ENCODE assay signal across 35 cellular contexts in genomic region chr5:140338918-140339317, GRCh38. TPM values are rescaled to one million over a fixed set of nuclear protein-coding genes. Genes with fewer than 3 reads are reported as not detected.
DNase-seq lines count a peak whose midpoint lies in the region; ATAC-seq, FAIRE-seq and TF ChIP-seq lines count a peak whose summit lies in the region.
"Had no signal": no experiment of that assay in that cellular context is flagged by ENCODE, and none has a peak within 500 bp of the region (broad histone marks: within the 10 kb centered on the region; RNA-seq: fewer than 3 reads in every experiment).

No MANE protein-coding gene starts in this region.

- no peak for TF ChIP-seq POLR2A in heart left ventricle (IDR thresholded peaks at IDR 0.05)
- TF ChIP-seq POLR2A in stomach (IDR thresholded peaks at IDR 0.05): no peak
- TF ChIP-seq POLR2A in HepG2 (IDR thresholded peaks at IDR 0.05; ENCODE audit: insufficient read depth in 1 of 2, low read depth in 2 of 2, low read length in 2 of 2): no peak

- DNase-seq in heart left ventricle: no peak
- no peak for DNase-seq in Right ventricle myocardium inferior (ENCODE audit: missing footprints)
- no peak for DNase-seq in PC-3
- DNase-seq in keratinocyte (ENCODE audit: low read depth, low spot score): no peak
- DNase-seq in stomach: no peak
- DNase-seq in HepG2 (ENCODE audit: low spot score): no peak
- DNase-seq in activated effector memory CD4-positive, alpha-beta T cell treated with anti-CD3 and anti-CD28 coated beads, Interleukin-2, amount 50 U/mL, for 16 hours: no peak
- no peak for DNase-seq in NCI-H2171 treated with DMSO at 0.1 percent for 48 hours (lab: John Stamatoyannopoulos, UW)
- DNase-seq: activated CD4-positive, alpha-beta T cell treated with anti-CD3 and anti-CD28 coated beads for 4 hours; activated T-cell treated with anti-CD3 and anti-CD28 coated beads, Interleukin-2, amount 50 U/mL, for 72 hours; anterior cingulate cortex; cortex of kidney; DMS79; effector memory CD8-positive, alpha-beta T cell; GDM1; H9; KBM-7; left lung; NCI-H1417 treated with DMSO at 0.1 percent for 48 hours; NCI-H2081; NCI-H748 treated with DMSO at 0.1 percent for 48 hours; occipital lobe; retina; stimulated activated CD4-positive, alpha-beta T cell treated with anti-CD3 and anti-CD28 coated beads, Interleukin-12 subunit alpha, Interleukin-12 subunit beta, amount 100 ng/mL, for 4 hours; stimulated activated CD4-positive, alpha-beta T cell treated with anti-CD3 and anti-CD28 coated beads, Interleukin-4, amount 100 ng/mL, for 1 hour; upper lobe of left lung had no signal

- H3K79me2 ChIP-seq in PC-3 (ENCODE audit: low read length) (peaks cover 62% of the 10 kb centered on the region), keratinocyte (ENCODE audit: control insufficient read depth, insufficient read depth, low read length) (peaks cover 42% of the 10 kb centered on the region), HepG2 (ENCODE audit: insufficient read depth, low read length) (no peaks in the 10 kb centered on the region)
- H3K79me2 ChIP-seq: hepatocyte had no signal

- no peak for ATAC-seq in heart left ventricle
- no peak for ATAC-seq in Right ventricle myocardium inferior
- no peak for ATAC-seq in PC-3
- no peak for ATAC-seq in HepG2
- ATAC-seq: activated T-cell treated with anti-CD3 and anti-CD28 coated beads, Interleukin-2, amount 50 U/mL, for 72 hours; effector memory CD8-positive, alpha-beta T cell; esophagus mucosa; left lung had no signal

- 71 to 86% (median 78%) methylated on average over 2 of the region's 2 CpGs for WGBS in heart left ventricle, 4 donors
- WGBS in stomach, 5 donors: 42 to 71% (median 56%) methylated on average over 2 of the region's 2 CpGs
- 98% methylated on average over 2 of the region's 2 CpGs for WGBS in HepG2 (ENCODE audit: low lambda C conversion rate)

- CTCF ChIA-PET in PC-3 (lab: Charles Lee): no interaction called here
- CTCF ChIA-PET in HepG2 (lab: Yijun Ruan, JAX; ENCODE audit: low intra/inter-chr PET ratio, low total read pairs): no interaction called here

- H3K36me3 ChIP-seq in heart left ventricle: peaks cover 0 to 85% (median 57%) of the 10 kb centered on the region in 9 donors
- H3K36me3 ChIP-seq in PC-3 (ENCODE audit: low read depth, low read length): peaks cover 78% of the 10 kb centered on the region
- H3K36me3 ChIP-seq in keratinocyte (ENCODE audit: control insufficient read depth in 2 of 2, extremely low read depth in 1 of 2, insufficient read depth in 2 of 2, low read length in 2 of 2): peaks cover 43 to 71% of the 10 kb centered on the region in 2 experiments
- peaks cover 25 to 95% (median 68%) of the 10 kb centered on the region in 4 donors for H3K36me3 ChIP-seq in stomach
- peaks cover 0 to 6% of the 10 kb centered on the region in 2 experiments; a peak in 4 of 5 replicates for H3K36me3 ChIP-seq in HepG2 (replicated peaks in 1 of 2; ENCODE audit: control insufficient read depth in 1 of 2, insufficient read depth in 2 of 2, low read length in 2 of 2)
- H3K36me3 ChIP-seq: cardiac muscle cell had no signal

- no peaks in the 10 kb centered on the region for H3K9me2 ChIP-seq in PC-3 (replicated peaks; ENCODE audit: low read length)

- H3K27me3 ChIP-seq in heart left ventricle (no peaks in the 10 kb centered on the region), PC-3 (ENCODE audit: low read length) (no peaks in the 10 kb centered on the region), keratinocyte (ENCODE audit: control insufficient read depth, extremely low read depth, insufficient read depth, low read length) (no peaks in the 10 kb centered on the region), stomach (no peaks in the 10 kb centered on the region), HepG2 (ENCODE audit: control insufficient read depth in 1 of 2, insufficient read depth in 2 of 2, low read length in 2 of 2) (no peaks in the 10 kb centered on the region)
- H3K27me3 ChIP-seq: cardiac muscle cell, hepatocyte, left lung, upper lobe of left lung had no signal

- TF ChIP-seq RAD21 in HepG2 (CRISPR knock-in tag; IDR thresholded peaks at IDR 0.05): no peak

- H3K4me1 ChIP-seq in heart left ventricle: peaks cover 8 to 95% (median 78%) of the 10 kb centered on the region in 12 donors
- peaks cover 51% of the 10 kb centered on the region for H3K4me1 ChIP-seq in PC-3 (ENCODE audit: insufficient read depth, low read length)
- H3K4me1 ChIP-seq in keratinocyte (ENCODE audit: control insufficient read depth, extremely low read depth, insufficient read depth, low read length): peaks cover 63% of the 10 kb centered on the region
- H3K4me1 ChIP-seq in stomach: peaks cover 63 to 96% (median 82%) of the 10 kb centered on the region in 4 donors
- peaks cover 24% of the 10 kb centered on the region for H3K4me1 ChIP-seq in HepG2 (ENCODE audit: insufficient read depth, low read length)

- H3K4me2 ChIP-seq in PC-3 (ENCODE audit: low read length) (peak overlapping the region; percentile 35), keratinocyte (ENCODE audit: control insufficient read depth, extremely low read depth, insufficient read depth, low read depth, low read length) (peak overlapping the region; percentile 48), HepG2 (ENCODE audit: low read depth, low read length) (no peak overlapping the region)
- H3K4me2 ChIP-seq: hepatocyte had no signal

- H4K20me1 ChIP-seq in PC-3 (ENCODE audit: low read length) (peaks cover 51% of the 10 kb centered on the region), keratinocyte (ENCODE audit: control insufficient read depth, extremely low read depth, insufficient read depth, low read length) (peaks cover 15% of the 10 kb centered on the region), HepG2 (ENCODE audit: insufficient read depth, low read length) (no peaks in the 10 kb centered on the region)

- H3K9me3 ChIP-seq in heart left ventricle (no peaks in the 10 kb centered on the region), PC-3 (ENCODE audit: low read length) (no peaks in the 10 kb centered on the region), keratinocyte (ENCODE audit: control insufficient read depth, low read depth, low read length) (no peaks in the 10 kb centered on the region), stomach (no peaks in the 10 kb centered on the region), HepG2 (ENCODE audit: low read length) (no peaks in the 10 kb centered on the region)
- H3K9me3 ChIP-seq: left lung, upper lobe of left lung had no signal

- no peak overlapping the region for H3K9ac ChIP-seq in PC-3 (ENCODE audit: low read length)
- no peak overlapping the region for H3K9ac ChIP-seq in keratinocyte (ENCODE audit: control insufficient read depth, extremely low read depth, insufficient read depth, low read length)
- no peak overlapping the region for H3K9ac ChIP-seq in HepG2 (ENCODE audit: insufficient read depth, low read depth, low read length)

- POLR2A ChIA-PET in PC-3 (lab: Charles Lee; ENCODE audit: unreplicated experiment) (no interaction called here), HepG2 (lab: Yijun Ruan, JAX) (no interaction called here)

- H3K27ac ChIP-seq in heart left ventricle: peak overlapping the region in 7 of 12 donors; percentile 1 to 99 (median 75)
- H3K27ac ChIP-seq in PC-3 (ENCODE audit: low read length): no peak overlapping the region
- H3K27ac ChIP-seq in keratinocyte (ENCODE audit: control insufficient read depth, insufficient read depth, low read length): peak overlapping the region; percentile 47
- H3K27ac ChIP-seq in stomach: peak overlapping the region; percentile 29 to 90 (median 59)
- H3K27ac ChIP-seq in HepG2 (ENCODE audit: extremely low read length, insufficient read depth, low read length): no peak overlapping the region
- H3K27ac ChIP-seq: C4-2B, cardiac muscle cell, hepatocyte, left lung, VCaP had no signal

- dilution Hi-C loops in keratinocyte (cut with MboI; ENCODE audit: extremely low pct_ligation_motif_present, low sequenced_read_pairs): no loop called here

- TF ChIP-seq CTCF in heart left ventricle (IDR thresholded peaks at IDR 0.05): no peak
- TF ChIP-seq CTCF in PC-3 (conservative IDR thresholded peaks at IDR 0.05; ENCODE audit: low read depth, low read length): no peak
- TF ChIP-seq CTCF in keratinocyte (optimal IDR thresholded peaks at IDR 0.05 in 1 of 3, IDR thresholded peaks at IDR 0.05 in 1 of 3, conservative IDR thresholded peaks at IDR 0.05 in 1 of 3; ENCODE audit: extremely low read depth in 1 of 3, insufficient read depth in 2 of 3, low read length in 3 of 3): no peak
- TF ChIP-seq CTCF in stomach (IDR thresholded peaks at IDR 0.05): no peak
- TF ChIP-seq CTCF in HepG2 (CRISPR knock-in tag; IDR thresholded peaks at IDR 0.05): no peak

- in situ Hi-C loops in HepG2 (cut with HindIII; ENCODE audit: extremely low pct_ligation_motif_present, low pct_unique_long_range_greater_than_20kb): no loop called here

- H3K4me3 ChIP-seq in heart left ventricle: no peak overlapping the region
- H3K4me3 ChIP-seq in PC-3 (ENCODE audit: low read length): no peak overlapping the region
- H3K4me3 ChIP-seq in keratinocyte (ENCODE audit: control insufficient read depth in 2 of 3, extremely low read depth in 1 of 3, insufficient read depth in 2 of 3, low read depth in 1 of 3, low read length in 3 of 3): peak overlapping the region in 1 of 3 experiments; percentile 21
- no peak overlapping the region for H3K4me3 ChIP-seq in stomach
- H3K4me3 ChIP-seq in HepG2 (replicated peaks in 1 of 3; ENCODE audit: insufficient read depth in 1 of 3, low read depth in 2 of 3, low read length in 3 of 3): no peak overlapping the region
- H3K4me3 ChIP-seq: cardiac muscle cell, hepatocyte, left lung, upper lobe of left lung had no signal

- intact Hi-C loops in heart left ventricle (cut with DNase I): loop anchor here in 2 of 10 donors (5.0 kb wide), 1 partner anchor 37 kb away; the partner anchor contains the start of gene PFDN1 (in 2 of the 2)
- intact Hi-C loops in Right ventricle myocardium inferior (cut with DNase I): no loop called here
- intact Hi-C loops in PC-3 (cut with micrococcal nuclease): no loop called here
- intact Hi-C loops in stomach (cut with DNase I; ENCODE audit: low total_unique reads): loop anchor here (5.0 kb wide), 1 partner anchor 87 kb away; no protein-coding TSS in a partner anchor
- intact Hi-C loops in HepG2 (cut with micrococcal nuclease; ENCODE audit: unreplicated experiment): no loop called here

- H3F3A ChIP-seq in PC-3 (ENCODE audit: low read length, unreplicated experiment): peaks cover 6% of the 10 kb centered on the region

- no TSS peak for BruUV-seq in PC-3 (replicated peaks; lab: Mats Ljungman, UMichigan)
- BruUV-seq in HepG2 (replicated peaks; lab: Mats Ljungman, UMichigan): no TSS peak

- FAIRE-seq in keratinocyte (lab: Jason Lieb, UNC) (no peak), HepG2 (lab: Jason Lieb, UNC) (no peak)
- FAIRE-seq: GM19239 had no signal

- no peak overlapping the region for H2AFZ ChIP-seq in PC-3 (ENCODE audit: low read length)
- no peak overlapping the region for H2AFZ ChIP-seq in keratinocyte (ENCODE audit: control insufficient read depth, low read length)
- no peak overlapping the region for H2AFZ ChIP-seq in HepG2 (ENCODE audit: low read length)
- H2AFZ ChIP-seq: hepatocyte had no signal

- TF ChIP-seq EP300 in stomach (IDR thresholded peaks at IDR 0.05) (no peak), HepG2 (IDR thresholded peaks at IDR 0.05; ENCODE audit: low read depth in 2 of 2, low read length in 2 of 2) (no peak), HepG2 (CRISPR knock-in tag; IDR thresholded peaks at IDR 0.05; ENCODE audit: borderline replicate concordance) (no peak)

- peaks cover 14% of the 10 kb centered on the region for H3K9me1 ChIP-seq in keratinocyte (ENCODE audit: control insufficient read depth, extremely low read depth, insufficient read depth, low read length)

RNA-seq across cellular contexts. Expression of gene HBEGF, which starts 7.5 kb away (rescaled TPM):
- total RNA-seq in heart left ventricle: 10 to 100 TPM; 23.6 to 60.1 (median 34.9) TPM
- 10 to 100 TPM; 18.2 to 50.7 TPM for polyA plus RNA-seq in heart left ventricle
- 20.2 TPM for total RNA-seq in Right ventricle myocardium inferior
- 82.6 and 85.9 TPM in 2 replicates for total RNA-seq in PC-3 (2014; rRNA removed)
- polyA plus RNA-seq in keratinocyte: 29.0 to 53.1 TPM (median 34.2 TPM) in 3 replicates
- polyA plus RNA-seq in keratinocyte (2011; ENCODE audit: low read depth): 45.6 TPM
- polyA plus RNA-seq in keratinocyte (2011; cell fraction: cytosol; rRNA removed): 24.8 and 37.0 TPM in 2 replicates
- 108 and 131 TPM in 2 replicates for polyA plus RNA-seq in keratinocyte (2011; cell fraction: nucleus; rRNA removed)
- polyA plus RNA-seq in keratinocyte (2012; ENCODE audit: low replicate concordance): 22.1 and 109 TPM in 2 replicates
- 11.6 to 23.4 TPM (median 17.4 TPM) in 3 replicates for polyA minus RNA-seq in keratinocyte
- 13.8 TPM for polyA minus RNA-seq in keratinocyte (2011; cell fraction: cytosol; rRNA and poly(A)+ RNA removed)
- polyA minus RNA-seq in keratinocyte (2011; cell fraction: nucleus; rRNA and poly(A)+ RNA removed): 30.2 and 41.6 TPM in 2 replicates
- 10 to 100 TPM in 3 of 5 donors, 1 to 10 TPM in 2; 1.2 to 39.8 (median 27.7) TPM for total RNA-seq in stomach
- polyA plus RNA-seq in stomach: 10 to 100 TPM in 2 of 3 donors, 1 to 10 TPM in 1; 8.5 to 15.0 (median 11.8) TPM
- 0.77 and 1.7 TPM in 2 replicates for total RNA-seq in HepG2 (2016; rRNA removed; fragmentation: Illumina TruSeq; extraction: Trizol)
- total RNA-seq in HepG2 (2016; cell fraction: cytosol; rRNA removed; fragmentation: Illumina TruSeq; extraction: Trizol; ENCODE audit: low read depth): 0.20 and 0.26 TPM in 2 replicates
- total RNA-seq in HepG2 (2016; cell fraction: insoluble cytoplasmic fraction; rRNA removed; fragmentation: Illumina TruSeq; extraction: Trizol): 0.58 and 1.5 TPM in 2 replicates
- total RNA-seq in HepG2 (2016; cell fraction: membrane; rRNA removed; fragmentation: Illumina TruSeq; extraction: Trizol): 0.45 and 0.62 TPM in 2 replicates
- total RNA-seq in HepG2 (2016; cell fraction: nucleus; rRNA removed; fragmentation: Illumina TruSeq; extraction: Trizol): 1.3 and 2.3 TPM in 2 replicates
- polyA plus RNA-seq in HepG2 (2011; rRNA removed): 4.3 and 5.0 TPM in 2 replicates
- polyA plus RNA-seq in HepG2 (2011; cell fraction: cytosol; rRNA removed): 3.5 and 3.7 TPM in 2 replicates
- 3.4 and 3.9 TPM in 2 replicates for polyA plus RNA-seq in HepG2 (2011; cell fraction: nucleus; rRNA removed)
- polyA plus RNA-seq in HepG2 (2012): 1.4 and 3.0 TPM in 2 replicates
- polyA plus RNA-seq in HepG2 (2016; cell fraction: cytosol; fragmentation: Illumina TruSeq; extraction: Trizol; ENCODE audit: low read depth): 0.14 and 0.17 TPM in 2 replicates
- 0.79 and 0.88 TPM in 2 replicates for polyA plus RNA-seq in HepG2 (2016; cell fraction: insoluble cytoplasmic fraction; fragmentation: Illumina TruSeq; extraction: Trizol; ENCODE audit: low read depth)
- polyA plus RNA-seq in HepG2 (2016; cell fraction: membrane; fragmentation: Illumina TruSeq; extraction: Trizol; ENCODE audit: low read depth): 0.26 TPM in 2 replicates
- 1.8 and 1.9 TPM in 2 replicates for polyA plus RNA-seq in HepG2 (2016; cell fraction: nucleus; fragmentation: Illumina TruSeq; extraction: Trizol; ENCODE audit: insufficient read depth, low read depth)
- 1.0 and 3.2 TPM in 2 replicates for polyA minus RNA-seq in HepG2 (2011; rRNA and poly(A)+ RNA removed; ENCODE audit: low replicate concordance)
- polyA minus RNA-seq in HepG2 (2011; cell fraction: cytosol; rRNA and poly(A)+ RNA removed): 1.4 and 1.5 TPM in 2 replicates
- 3.5 and 4.1 TPM in 2 replicates for polyA minus RNA-seq in HepG2 (2011; cell fraction: nucleus; rRNA and poly(A)+ RNA removed)

RNA-seq across cellular contexts. Expression of gene SLC4A9, which starts 21.1 kb away (rescaled TPM):
- total RNA-seq in heart left ventricle: under 1 TPM in 4 of 9 donors, not detected in 5; 0.08 to 0.20 (median 0.15) TPM
- polyA plus RNA-seq in heart left ventricle: under 1 TPM in 1 of 2 donors, not detected in 1; 0.08 TPM
- not detected for total RNA-seq in Right ventricle myocardium inferior
- total RNA-seq in PC-3 (2014; rRNA removed): 0.29 TPM in 1 of 2 replicates, not detected in the other
- polyA plus RNA-seq in keratinocyte: 0.04 to 0.14 TPM (median 0.07 TPM) in 3 replicates
- polyA plus RNA-seq in keratinocyte (2011; ENCODE audit: low read depth): not detected
- 0.09 TPM in 1 of 2 replicates, not detected in the other for polyA plus RNA-seq in keratinocyte (2011; cell fraction: cytosol; rRNA removed)
- polyA plus RNA-seq in keratinocyte (2011; cell fraction: nucleus; rRNA removed): 0.13 and 0.25 TPM in 2 replicates
- polyA plus RNA-seq in keratinocyte (2012; ENCODE audit: low replicate concordance): 0.06 and 0.07 TPM in 2 replicates
- polyA minus RNA-seq in keratinocyte: not detected in 3 replicates
- not detected for polyA minus RNA-seq in keratinocyte (2011; cell fraction: cytosol; rRNA and poly(A)+ RNA removed)
- polyA minus RNA-seq in keratinocyte (2011; cell fraction: nucleus; rRNA and poly(A)+ RNA removed): 0.11 TPM in 1 of 2 replicates, not detected in the other
- total RNA-seq in stomach: not detected
- under 1 TPM in 1 of 3 donors, not detected in 2; 0.30 TPM for polyA plus RNA-seq in stomach
- not detected in 2 replicates for total RNA-seq in HepG2 (2016; rRNA removed; fragmentation: Illumina TruSeq; extraction: Trizol)
- not detected in 2 replicates for total RNA-seq in HepG2 (2016; cell fraction: cytosol; rRNA removed; fragmentation: Illumina TruSeq; extraction: Trizol; ENCODE audit: low read depth)
- total RNA-seq in HepG2 (2016; cell fraction: insoluble cytoplasmic fraction; rRNA removed; fragmentation: Illumina TruSeq; extraction: Trizol): not detected in 2 replicates
- total RNA-seq in HepG2 (2016; cell fraction: membrane; rRNA removed; fragmentation: Illumina TruSeq; extraction: Trizol): not detected in 2 replicates
- not detected in 2 replicates for total RNA-seq in HepG2 (2016; cell fraction: nucleus; rRNA removed; fragmentation: Illumina TruSeq; extraction: Trizol)
- 0.05 TPM in 1 of 2 replicates, not detected in the other for polyA plus RNA-seq in HepG2 (2011; rRNA removed)
- 0.01 TPM in 1 of 2 replicates, not detected in the other for polyA plus RNA-seq in HepG2 (2011; cell fraction: cytosol; rRNA removed)
- 0.10 and 0.40 TPM in 2 replicates for polyA plus RNA-seq in HepG2 (2011; cell fraction: nucleus; rRNA removed)
- not detected in 2 replicates for polyA plus RNA-seq in HepG2 (2012)
- polyA plus RNA-seq in HepG2 (2016; cell fraction: cytosol; fragmentation: Illumina TruSeq; extraction: Trizol; ENCODE audit: low read depth): not detected in 2 replicates
- not detected in 2 replicates for polyA plus RNA-seq in HepG2 (2016; cell fraction: insoluble cytoplasmic fraction; fragmentation: Illumina TruSeq; extraction: Trizol; ENCODE audit: low read depth)
- not detected in 2 replicates for polyA plus RNA-seq in HepG2 (2016; cell fraction: membrane; fragmentation: Illumina TruSeq; extraction: Trizol; ENCODE audit: low read depth)
- not detected in 2 replicates for polyA plus RNA-seq in HepG2 (2016; cell fraction: nucleus; fragmentation: Illumina TruSeq; extraction: Trizol; ENCODE audit: insufficient read depth, low read depth)
- not detected in 2 replicates for polyA minus RNA-seq in HepG2 (2011; rRNA and poly(A)+ RNA removed; ENCODE audit: low replicate concordance)
- not detected in 2 replicates for polyA minus RNA-seq in HepG2 (2011; cell fraction: cytosol; rRNA and poly(A)+ RNA removed)
- 0.12 TPM in 1 of 2 replicates, not detected in the other for polyA minus RNA-seq in HepG2 (2011; cell fraction: nucleus; rRNA and poly(A)+ RNA removed)
- total RNA-seq: cardiac muscle cell, HT1080, left lung, myocyte had no signal
- polyA plus RNA-seq: AG04450, cardiac muscle cell had no signal

RNA-seq across cellular contexts. Expression of gene PFDN1, which starts 36.0 kb away (rescaled TPM):
- 100 to 1,000 TPM in 1 of 9 donors, 10 to 100 TPM in 8; 53.8 to 130 (median 72.3) TPM for total RNA-seq in heart left ventricle
- polyA plus RNA-seq in heart left ventricle: 100 to 1,000 TPM in 1 of 2 donors, 10 to 100 TPM in 1; 93.8 to 140 TPM
- 80.6 TPM for total RNA-seq in Right ventricle myocardium inferior
- total RNA-seq in PC-3 (2014; rRNA removed): 91.9 and 125 TPM in 2 replicates
- polyA plus RNA-seq in keratinocyte: 77.2 to 101 TPM (median 79.0 TPM) in 3 replicates
- 192 TPM for polyA plus RNA-seq in keratinocyte (2011; ENCODE audit: low read depth)
- 100 and 122 TPM in 2 replicates for polyA plus RNA-seq in keratinocyte (2011; cell fraction: cytosol; rRNA removed)
- 40.9 and 43.3 TPM in 2 replicates for polyA plus RNA-seq in keratinocyte (2011; cell fraction: nucleus; rRNA removed)
- polyA plus RNA-seq in keratinocyte (2012; ENCODE audit: low replicate concordance): 87.4 and 90.1 TPM in 2 replicates
- polyA minus RNA-seq in keratinocyte: 79.0 to 84.7 TPM (median 83.4 TPM) in 3 replicates
- 41.4 TPM for polyA minus RNA-seq in keratinocyte (2011; cell fraction: cytosol; rRNA and poly(A)+ RNA removed)
- polyA minus RNA-seq in keratinocyte (2011; cell fraction: nucleus; rRNA and poly(A)+ RNA removed): 15.2 and 19.6 TPM in 2 replicates
- total RNA-seq in stomach: 100 to 1,000 TPM in 2 of 5 donors, 10 to 100 TPM in 3; 28.6 to 137 (median 52.1) TPM
- polyA plus RNA-seq in stomach: 10 to 100 TPM; 70.7 to 88.0 (median 77.8) TPM
- 70.8 and 102 TPM in 2 replicates for total RNA-seq in HepG2 (2016; rRNA removed; fragmentation: Illumina TruSeq; extraction: Trizol)
- total RNA-seq in HepG2 (2016; cell fraction: cytosol; rRNA removed; fragmentation: Illumina TruSeq; extraction: Trizol; ENCODE audit: low read depth): 30.8 and 31.4 TPM in 2 replicates
- 73.4 and 106 TPM in 2 replicates for total RNA-seq in HepG2 (2016; cell fraction: insoluble cytoplasmic fraction; rRNA removed; fragmentation: Illumina TruSeq; extraction: Trizol)
- 63.5 and 65.6 TPM in 2 replicates for total RNA-seq in HepG2 (2016; cell fraction: membrane; rRNA removed; fragmentation: Illumina TruSeq; extraction: Trizol)
- total RNA-seq in HepG2 (2016; cell fraction: nucleus; rRNA removed; fragmentation: Illumina TruSeq; extraction: Trizol): 34.9 and 39.3 TPM in 2 replicates
- 67.2 and 70.4 TPM in 2 replicates for polyA plus RNA-seq in HepG2 (2011; rRNA removed)
- polyA plus RNA-seq in HepG2 (2011; cell fraction: cytosol; rRNA removed): 82.6 and 98.7 TPM in 2 replicates
- polyA plus RNA-seq in HepG2 (2011; cell fraction: nucleus; rRNA removed): 19.1 and 24.2 TPM in 2 replicates
- polyA plus RNA-seq in HepG2 (2012): 91.4 and 114 TPM in 2 replicates
- 34.9 and 37.0 TPM in 2 replicates for polyA plus RNA-seq in HepG2 (2016; cell fraction: cytosol; fragmentation: Illumina TruSeq; extraction: Trizol; ENCODE audit: low read depth)
- 154 TPM in 2 replicates for polyA plus RNA-seq in HepG2 (2016; cell fraction: insoluble cytoplasmic fraction; fragmentation: Illumina TruSeq; extraction: Trizol; ENCODE audit: low read depth)
- 58.7 and 63.7 TPM in 2 replicates for polyA plus RNA-seq in HepG2 (2016; cell fraction: membrane; fragmentation: Illumina TruSeq; extraction: Trizol; ENCODE audit: low read depth)
- 45.6 and 54.4 TPM in 2 replicates for polyA plus RNA-seq in HepG2 (2016; cell fraction: nucleus; fragmentation: Illumina TruSeq; extraction: Trizol; ENCODE audit: insufficient read depth, low read depth)
- polyA minus RNA-seq in HepG2 (2011; rRNA and poly(A)+ RNA removed; ENCODE audit: low replicate concordance): 91.1 and 127 TPM in 2 replicates
- 32.0 and 33.9 TPM in 2 replicates for polyA minus RNA-seq in HepG2 (2011; cell fraction: cytosol; rRNA and poly(A)+ RNA removed)
- polyA minus RNA-seq in HepG2 (2011; cell fraction: nucleus; rRNA and poly(A)+ RNA removed): 33.0 and 40.5 TPM in 2 replicates

Comparison
In these comparisons a context has a peak if more than half of its experiments do, and no peak if none do; other contexts are left out.
1. H3K27ac ChIP-seq: peak in heart left ventricle (7 of 12), keratinocyte (single experiment) and stomach (5 of 5); none in PC-3 (single experiment) and HepG2 (single experiment).